ENCODE assay signal across 8 cellular contexts in genomic region chr12:10153271-10154144, GRCh38. TPM values are rescaled to one million over a fixed set of nuclear protein-coding genes. Genes with fewer than 3 reads are reported as not detected.
DNase-seq lines count a peak whose midpoint lies in the region; FAIRE-seq and TF ChIP-seq lines count a peak whose summit lies in the region.

No MANE protein-coding gene starts in this region.

- H3K9ac ChIP-seq in liver (ENCODE audit: low read depth in 1 of 2, low read length in 2 of 2): peak overlapping the region; percentile 69 to 73

- peaks cover 36% of the 10 kb centered on the region for H3K4me1 Mint-ChIP-seq in HFFc6 (ENCODE audit: low read depth)

- peak overlapping the region; percentile 58 to 79 (median 61) for H3K4me3 ChIP-seq in liver (ENCODE audit: low read depth in 1 of 3, low read length in 3 of 3)

- H3K27me3 Mint-ChIP-seq in HFFc6 (ENCODE audit: insufficient read depth): no peaks in the 10 kb centered on the region; the same call in 1 of the 2 replicates

- H3K36me3 ChIP-seq in liver (ENCODE audit: control insufficient read depth in 4 of 4, insufficient read depth in 3 of 4, low read depth in 1 of 4, low read length in 3 of 4): no peaks in the 10 kb centered on the region

- peak overlapping the region; percentile 80 for H3K4me3 Mint-ChIP-seq in HFFc6

- DNase-seq in D721Med (ENCODE audit: insufficient read length, low spot score) (peak; percentile 20), HFFc6 (peak; percentile 63), NCI-H2227 (lab: John Stamatoyannopoulos, UW; ENCODE audit: unreplicated experiment) (peak; percentile 50), dermis microvascular lymphatic vessel endothelial cell (ENCODE audit: low read depth in 2 of 2) (peak; percentile 39 to 73), COR-L47 (lab: John Stamatoyannopoulos, UW) (no peak)
- peak; percentile 27 to 44 for DNase-seq in activated CD4-positive, alpha-beta T cell treated with anti-CD3 and anti-CD28 coated beads, Interleukin-2, amount 50 U/mL, for 24 hours (ENCODE audit: low read depth in 1 of 2, low spot score in 1 of 2)
- peak; percentile 52 to 57 for DNase-seq in stimulated activated CD4-positive, alpha-beta T cell treated with anti-CD3 and anti-CD28 coated beads, Interleukin-2, amount 100 ng/mL, for 24 hours

- TF ChIP-seq CTCF in D721Med (IDR thresholded peaks at IDR 0.05; ENCODE audit: insufficient read depth, missing control alignments): peak; percentile 83
- TF ChIP-seq CTCF in HFFc6 (IDR thresholded peaks at IDR 0.05): peak; percentile 94
- TF ChIP-seq CTCF in liver (IDR thresholded peaks at IDR 0.05; ENCODE audit: low read depth, low read length, missing input control): peak; percentile 77

- FAIRE-seq in D721Med (lab: Jason Lieb, UNC): no peak

- 4% methylated on average over 46 of the region's 46 CpGs for WGBS in liver

- TF ChIP-seq RAD21 in liver (IDR thresholded peaks at IDR 0.05): peak; percentile 78 to 85

- peaks cover 9% of the 10 kb centered on the region; the same call in 1 of the 2 replicates for H3K36me3 Mint-ChIP-seq in HFFc6 (ENCODE audit: low read depth)

- peak overlapping the region; percentile 80 for H3K27ac Mint-ChIP-seq in HFFc6

- peak overlapping the region; percentile 69 to 80 for H3K27ac ChIP-seq in liver (ENCODE audit: low read depth in 1 of 2, low read length in 2 of 2)

- peaks cover 0 to 11% (median 4%) of the 10 kb centered on the region in 4 donors for H3K4me1 ChIP-seq in liver (ENCODE audit: control insufficient read depth in 4 of 4, insufficient read depth in 4 of 4, low read length in 3 of 4)

- H3K9me3 Mint-ChIP-seq in HFFc6: peaks cover 5% of the 10 kb centered on the region; the same call in 1 of the 2 replicates

- H3K27me3 ChIP-seq in liver (ENCODE audit: control insufficient read depth in 4 of 4, insufficient read depth in 4 of 4, low read length in 3 of 4): no peaks in the 10 kb centered on the region

- no peaks in the 10 kb centered on the region for H3K9me3 ChIP-seq in liver (ENCODE audit: control insufficient read depth in 4 of 4, low read length in 3 of 4)

TF ChIP-seq in liver, 16 proteins besides CTCF, POLR2A, EP300 and RAD21:
- TF ChIP-seq ATF3 (IDR thresholded peaks at IDR 0.05) (no peak), YY1 (IDR thresholded peaks at IDR 0.05) (peak; percentile 47), HNF4A (conservative IDR thresholded peaks at IDR 0.05) (peak in 1 of 2 donors; percentile 6), TAF1 (conservative IDR thresholded peaks at IDR 0.05) (peak; percentile 68), NR2F2 (IDR thresholded peaks at IDR 0.05) (peak; percentile 9), EGR1 (IDR thresholded peaks at IDR 0.05; ENCODE audit: low read depth in 2 of 2) (no peak), FOXA2 (IDR thresholded peaks at IDR 0.05) (no peak)

RNA-seq across cellular contexts. Expression of gene OLR1, which starts 18.4 kb away (rescaled TPM):
- 10 to 100 TPM; 30.3 to 53.6 (median 40.0) TPM for total RNA-seq in HFFc6 (2021; fragmentation: NEBNext Ultra II Directional; extraction: Animal tissue kit (Norgen Biotek cat#: 25700))
- total RNA-seq in dermis microvascular lymphatic vessel endothelial cell (not detected in 2 replicates), liver (under 1 TPM in 1 of 2 donors, not detected in 1; 0.37 TPM)
- under 1 TPM in 1 of 2 donors, not detected in 1; 0.13 TPM for polyA plus RNA-seq in liver

RNA-seq across cellular contexts. Expression of gene CLEC7A, which starts 23.5 kb away (rescaled TPM):
- not detected for total RNA-seq in HFFc6 (2021; fragmentation: NEBNext Ultra II Directional; extraction: Animal tissue kit (Norgen Biotek cat#: 25700))
- total RNA-seq in dermis microvascular lymphatic vessel endothelial cell: 0.25 and 0.26 TPM in 2 replicates
- 1 to 10 TPM; 3.6 to 7.0 TPM for total RNA-seq in liver
- 1 to 10 TPM; 2.8 to 3.9 TPM for polyA plus RNA-seq in liver

RNA-seq across cellular contexts. Expression of gene TMEM52B, which starts 25.3 kb away (rescaled TPM):
- 1 to 10 TPM in 4 of 6 experiments, under 1 TPM in 2; 0.74 to 2.3 (median 1.1) TPM for total RNA-seq in HFFc6 (2021; fragmentation: NEBNext Ultra II Directional; extraction: Animal tissue kit (Norgen Biotek cat#: 25700))
- total RNA-seq in dermis microvascular lymphatic vessel endothelial cell (not detected in 2 replicates), liver (under 1 TPM in 1 of 2 donors, not detected in 1; 0.37 TPM)
- not detected for polyA plus RNA-seq in liver

RNA-seq across cellular contexts. Expression of gene CLEC1A, which starts 54.7 kb away (rescaled TPM):
- 1 to 10 TPM in 1 of 6 experiments, under 1 TPM in 5; 0.14 to 1.2 (median 0.71) TPM for total RNA-seq in HFFc6 (2021; fragmentation: NEBNext Ultra II Directional; extraction: Animal tissue kit (Norgen Biotek cat#: 25700))
- 12.1 and 14.9 TPM in 2 replicates for total RNA-seq in dermis microvascular lymphatic vessel endothelial cell
- total RNA-seq in liver: 1 to 10 TPM in 1 of 2 donors, under 1 TPM in 1; 0.09 to 2.1 TPM
- 1 to 10 TPM; 1.1 to 1.2 TPM for polyA plus RNA-seq in liver

RNA-seq across cellular contexts. Expression of gene GABARAPL1, which starts 59.2 kb away (rescaled TPM):
- total RNA-seq in HFFc6 (2021; fragmentation: NEBNext Ultra II Directional; extraction: Animal tissue kit (Norgen Biotek cat#: 25700)): 100 to 1,000 TPM; 152 to 231 (median 162) TPM
- 51.3 and 123 TPM in 2 replicates for total RNA-seq in dermis microvascular lymphatic vessel endothelial cell
- 10 to 100 TPM; 50.8 to 55.1 TPM for total RNA-seq in liver
- 100 to 1,000 TPM in 1 of 2 donors, 10 to 100 TPM in 1; 18.0 to 118 TPM for polyA plus RNA-seq in liver

Comparison
In these comparisons a context has a peak if more than half of its experiments do, and no peak if none do; other contexts are left out.
1. RNA of gene OLR1, which starts 18.4 kb away (total RNA-seq): 30.3 to 53.6 TPM in HFFc6; 0.37 TPM in liver and not detected in dermis microvascular lymphatic vessel endothelial cell; every median in the first group is over 10 times any median in the second.
2. Peak in every context shown above with its lines, with median percentiles within 50 percentile points of each other: CTCF ChIP-seq.